Comparison of ENCODE assay signal across 8 cellular contexts in genomic region chr10:78972947-78973900, GRCh38.
A peak's percentile ranks its signal among the peaks of the same experiment; 100 is the strongest.
DNase-seq lines count a peak whose midpoint lies in the region; ATAC-seq and TF ChIP-seq lines count a peak whose summit lies in the region.

No MANE protein-coding gene starts in this region.

- H3K9me2 ChIP-seq in OCI-LY1 (ENCODE audit: low read depth, low read length), result no peaks in the 10 kb centered on the region

- in situ Hi-C loops in Caki2 (cut with HindIII; ENCODE audit: low pct_unique_long_range_greater_than_20kb, low sequenced_read_pairs), result no loop called here

- H3K4me2 ChIP-seq in OCI-LY1 (ENCODE audit: low read length), result peak overlapping the region; percentile 60

- H4K20me1 ChIP-seq in OCI-LY1 (ENCODE audit: insufficient read depth, low read length), result no peaks in the 10 kb centered on the region

- H3K79me2 ChIP-seq in OCI-LY1 (ENCODE audit: insufficient read depth, low read length), result no peaks in the 10 kb centered on the region

- H3K27me3 ChIP-seq in HUES64 (ENCODE audit: insufficient read depth, low read length), result no peaks in the 10 kb centered on the region
- 0 out of 2 replicates have a peak, but pooled peaks cover under 1% of the 10 kb centered on the region for H3K27me3 ChIP-seq in OCI-LY1 (ENCODE audit: insufficient read depth, low read length)
- no peaks in the 10 kb centered on the region for H3K27me3 ChIP-seq in mononuclear cell (ENCODE audit: insufficient read depth, low read length)

- peaks cover 30% of the 10 kb centered on the region for H3K4me1 ChIP-seq in HUES64 (ENCODE audit: insufficient read depth, low read length)
- H3K4me1 ChIP-seq in OCI-LY1 (ENCODE audit: insufficient read depth, low read length, severe bottlenecking), result peaks cover 11% of the 10 kb centered on the region
- H3K4me1 ChIP-seq in mononuclear cell (ENCODE audit: insufficient read depth, low read length), result peaks cover 19% of the 10 kb centered on the region

- peak overlapping the region; percentile 50 for H3K4me3 ChIP-seq in HUES64 (ENCODE audit: low read length)
- peak overlapping the region; percentile 60 for H3K4me3 ChIP-seq in OCI-LY1 (ENCODE audit: low read depth, low read length, poor library complexity, severe bottlenecking)
- H3K4me3 ChIP-seq in mononuclear cell (ENCODE audit: low read length), result peak overlapping the region; percentile 19

- H3K27ac ChIP-seq in HUES64 (ENCODE audit: low read depth, low read length) (peak overlapping the region; percentile 94), OCI-LY1 (ENCODE audit: low read depth, low read length, poor library complexity, severe bottlenecking) (no peak overlapping the region), epithelial cell of prostate (peak overlapping the region; percentile 77)

- peak; percentile 89 for ATAC-seq in GM21526 (IDR thresholded peaks at IDR 0.05; ENCODE audit: low FRiP score, unreplicated experiment)

- H3K9ac ChIP-seq in HUES64 (ENCODE audit: low read depth, low read length), result peak overlapping the region; percentile 48
- peak overlapping the region; percentile 11; the same call in 1 of the 2 replicates for H3K9ac ChIP-seq in OCI-LY1 (ENCODE audit: low read length)

- no peaks in the 10 kb centered on the region for H3F3A ChIP-seq in OCI-LY1 (ENCODE audit: insufficient read depth, low read length)

- H2AFZ ChIP-seq in OCI-LY1 (ENCODE audit: low read length), result no peak overlapping the region

- no peaks in the 10 kb centered on the region for H3K36me3 ChIP-seq in HUES64 (ENCODE audit: insufficient read depth, low read length)
- no peaks in the 10 kb centered on the region for H3K36me3 ChIP-seq in OCI-LY1 (ENCODE audit: insufficient read depth, low read length)

- no peaks in the 10 kb centered on the region for H3K9me3 ChIP-seq in HUES64 (ENCODE audit: insufficient read depth, low read depth, low read length)
- H3K9me3 ChIP-seq in OCI-LY1 (ENCODE audit: low read length), result no peaks in the 10 kb centered on the region
- no peaks in the 10 kb centered on the region for H3K9me3 ChIP-seq in mononuclear cell (ENCODE audit: low read depth, low read length)

- TF ChIP-seq CTCF in OCI-LY1 (IDR thresholded peaks at IDR 0.05; ENCODE audit: low read length), result no peak

- 9% methylated on average over 41 of the region's 49 CpGs for WGBS in HUES64

- DNase-seq in Caki2 (ENCODE audit: low read depth) (peak; percentile 96), activated T-cell treated with anti-CD3 and anti-CD28 coated beads for 48 hours (ENCODE audit: low read depth) (peak; percentile 60), epithelial cell of prostate (ENCODE audit: low read depth, low spot score) (peak; percentile 61)
- DNase-seq in stimulated activated CD8-positive, alpha-beta memory T cell treated with anti-CD3 and anti-CD28 coated beads, Interleukin-2, amount 100 ng/mL, for 1 hour (ENCODE audit: low read depth in 2 of 2), result peak; percentile 44 to 53
